Comparison of ENCODE assay signal across 11 cellular contexts in genomic region chrX:141894733-141895132, GRCh38. TPM values are rescaled to one million over a fixed set of nuclear protein-coding genes. Genes with fewer than 3 reads are reported as not detected.
"Had no signal": no experiment of that assay in that cellular context is flagged by ENCODE, and none has a peak within 500 bp of the region (broad histone marks: within the 10 kb centered on the region; RNA-seq: fewer than 3 reads in every experiment).

No MANE protein-coding gene starts in this region.

- H3K9me3 ChIP-seq: HAP-1 had no signal

- H3K27ac ChIP-seq: GM23248 had no signal

- ATAC-seq: GM23338, HCT116 had no signal

- H3K4me1 ChIP-seq: HAP-1 had no signal

- H3K36me3 ChIP-seq: HAP-1 had no signal

- DNase-seq: GM23248, GOT3, H7, H9, HCEC 1CT, HFFc6 had no signal

- H3K4me3 ChIP-seq: GM23248, GM23338, HAP-1 had no signal

RNA-seq across cellular contexts. Expression of gene MAGEC1, which starts 9.0 kb away (rescaled TPM):
- total RNA-seq: GM23248, GM23338, H1, H7, H9 had no signal

RNA-seq across cellular contexts. Expression of gene MAGEC3, which starts 56.6 kb away (rescaled TPM):
- total RNA-seq: GM23248, GM23338, H1, H4, H7, H9 had no signal
